Comparison of ENCODE assay signal across 8 cellular contexts in genomic region chr2:105338020-105338385, GRCh38. TPM values are rescaled to one million over a fixed set of nuclear protein-coding genes. Genes with fewer than 3 reads are reported as not detected.
DNase-seq lines count a peak whose midpoint lies in the region; ATAC-seq and TF ChIP-seq lines count a peak whose summit lies in the region.

No MANE protein-coding gene starts in this region.

- H3K36me3 Mint-ChIP-seq in CD14-positive monocyte: peaks cover 32 to 35% of the 10 kb centered on the region in 2 donors
- H3K36me3 Mint-ChIP-seq in nephron progenitor cell (ENCODE audit: low read depth): peaks cover 16% of the 10 kb centered on the region

- peak; percentile 25 for ATAC-seq in GM21390 (IDR thresholded peaks at IDR 0.05; ENCODE audit: unreplicated experiment)

- no peaks in the 10 kb centered on the region for H3K9me2 ChIP-seq in Loucy (replicated peaks; ENCODE audit: low read depth, low read length)

- H3K9ac ChIP-seq in Loucy (ENCODE audit: low read depth, low read length, poor library complexity, severe bottlenecking) (peak overlapping the region; percentile 79), duodenal mucosa (ENCODE audit: low read depth in 1 of 2, low read length in 2 of 2) (peak overlapping the region; percentile 87 to 89)

- H3K9me3 ChIP-seq in Loucy (ENCODE audit: insufficient read depth, low read depth, low read length) (no peaks in the 10 kb centered on the region), duodenal mucosa (ENCODE audit: control insufficient read depth in 1 of 2, low read length in 2 of 2) (no peaks in the 10 kb centered on the region)

- H3K27ac Mint-ChIP-seq in CD14-positive monocyte: peak overlapping the region; percentile 100
- H3K27ac Mint-ChIP-seq in nephron progenitor cell: peak overlapping the region; percentile 93

- H3K36me3 ChIP-seq in Loucy (ENCODE audit: insufficient read depth, low read length) (peaks cover 19% of the 10 kb centered on the region; the same call in 1 of the 2 replicates), duodenal mucosa (ENCODE audit: control insufficient read depth in 1 of 2, insufficient read depth in 2 of 2, low read length in 2 of 2) (peaks cover 14 to 20% of the 10 kb centered on the region in 2 donors)

- DNase-seq in CD14-positive monocyte (ENCODE audit: low spot score) (no peak), nephron progenitor cell (no peak), medulla oblongata (ENCODE audit: extremely low spot score) (no peak), retina (no peak), midbrain (lab: John Stamatoyannopoulos, UW) (no peak)

- peak overlapping the region; percentile 36 for H3K27ac ChIP-seq in duodenal mucosa (ENCODE audit: low read depth, low read length)

- peaks cover 28% of the 10 kb centered on the region for H4K20me1 ChIP-seq in Loucy (ENCODE audit: insufficient read depth, low read length, poor library complexity, severe bottlenecking)

- H3K27me3 Mint-ChIP-seq in CD14-positive monocyte (ENCODE audit: low read depth in 3 of 3): no peaks in the 10 kb centered on the region
- no peaks in the 10 kb centered on the region for H3K27me3 Mint-ChIP-seq in nephron progenitor cell (ENCODE audit: low read depth, poor library complexity)

- H3K4me1 Mint-ChIP-seq in CD14-positive monocyte (peaks cover 26% of the 10 kb centered on the region), nephron progenitor cell (peaks cover 31% of the 10 kb centered on the region)

- H3K27me3 ChIP-seq in Loucy (ENCODE audit: insufficient read depth, low read length, poor library complexity, severe bottlenecking) (no peaks in the 10 kb centered on the region), duodenal mucosa (ENCODE audit: control insufficient read depth in 1 of 2, insufficient read depth in 2 of 2, low read length in 2 of 2) (no peaks in the 10 kb centered on the region)

- H3K4me1 ChIP-seq in Loucy (ENCODE audit: insufficient read depth, low read length, poor library complexity, severe bottlenecking): peaks cover 47% of the 10 kb centered on the region
- H3K4me1 ChIP-seq in duodenal mucosa (ENCODE audit: control insufficient read depth in 1 of 2, insufficient read depth in 2 of 2, low read length in 2 of 2): peaks cover 13 to 25% of the 10 kb centered on the region in 2 donors

- H3K79me2 ChIP-seq in Loucy (ENCODE audit: insufficient read depth, low read length): peaks cover 55% of the 10 kb centered on the region

- TF ChIP-seq CTCF in CD14-positive monocyte (IDR thresholded peaks at IDR 0.05) (no peak), Loucy (conservative IDR thresholded peaks at IDR 0.05; ENCODE audit: low read length) (no peak), nephron progenitor cell (IDR thresholded peaks at IDR 0.05) (no peak)

- peak overlapping the region; percentile 87 for H3K4me3 ChIP-seq in Loucy (ENCODE audit: low read length, poor library complexity, severe bottlenecking)
- H3K4me3 ChIP-seq in duodenal mucosa (ENCODE audit: low read depth in 1 of 2, low read length in 2 of 2): peak overlapping the region; percentile 93 to 95

- H2AFZ ChIP-seq in Loucy (ENCODE audit: low read length): peak overlapping the region; percentile 14; the same call in 1 of the 2 replicates

- intact Hi-C loops in CD14-positive monocyte (cut with micrococcal nuclease): no loop called here

- H3K9me3 Mint-ChIP-seq in CD14-positive monocyte (no peaks in the 10 kb centered on the region), nephron progenitor cell (no peaks in the 10 kb centered on the region)

- peak overlapping the region; percentile 91 to 100 for H3K4me3 Mint-ChIP-seq in CD14-positive monocyte
- H3K4me3 Mint-ChIP-seq in nephron progenitor cell: peak overlapping the region; percentile 96

- H3K4me2 ChIP-seq in Loucy (ENCODE audit: low read depth, low read length, poor library complexity, severe bottlenecking): peak overlapping the region; percentile 96

- no peaks in the 10 kb centered on the region for H3F3A ChIP-seq in Loucy (ENCODE audit: low read depth)

RNA-seq across cellular contexts. Expression of gene C2orf49, which starts 0.7 kb away (rescaled TPM):
- 10 to 100 TPM in 1 of 2 donors, 1 to 10 TPM in 1; 8.6 to 10.4 TPM for polyA plus RNA-seq in CD14-positive monocyte

RNA-seq across cellular contexts. Expression of gene TGFBRAP1, which starts 8.5 kb away (rescaled TPM):
- 10 to 100 TPM in 1 of 2 donors, 1 to 10 TPM in 1; 10.0 to 10.5 TPM for polyA plus RNA-seq in CD14-positive monocyte
